In genomic region chr5:149658299-149658698, GRCh38 we compare ENCODE assay signal across 22 cellular contexts.
DNase-seq lines count a peak whose midpoint lies in the region; ATAC-seq and TF ChIP-seq lines count a peak whose summit lies in the region.
"Had no signal": no experiment of that assay in that cellular context is flagged by ENCODE, and none has a peak within 500 bp of the region (broad histone marks: within the 10 kb centered on the region; RNA-seq: fewer than 3 reads in every experiment).

No MANE protein-coding gene starts in this region.

- no peak overlapping the region for H3K4me3 Mint-ChIP-seq in endodermal cell
- H3K4me3 Mint-ChIP-seq: CD4-positive, alpha-beta T cell had no signal

- H3K9me3 ChIP-seq in endodermal cell (ENCODE audit: control insufficient read depth, low read length) (no peaks in the 10 kb centered on the region), stomach (peaks cover 0 to 10% (median 2%) of the 10 kb centered on the region in 4 donors), uterus (no peaks in the 10 kb centered on the region)
- H3K9me3 ChIP-seq: SJCRH30 had no signal

- peak; percentile 43 for DNase-seq in endodermal cell
- no peak for DNase-seq in left cardiac atrium
- DNase-seq in mesenteric fat pad (ENCODE audit: low spot score) = peak; percentile 53
- peak; percentile 63 for DNase-seq in stomach
- no peak for DNase-seq in uterus
- DNase-seq in activated effector memory CD4-positive, alpha-beta T cell treated with Interleukin-2 at 50 U/mL for 16 hours = no peak
- DNase-seq in NCI-H187 (lab: John Stamatoyannopoulos, UW) = no peak
- DNase-seq: AML-193; CD4-positive, alpha-beta T cell; IMR-90; KG1; MG63; NCI-H1105 treated with DMSO at 0.1 percent for 48 hours; NCI-H146; NCI-H2029; NCI-H526 treated with DMSO at 0.1 percent for 48 hours; SJCRH30 had no signal

- H3K4me3 ChIP-seq in endodermal cell (ENCODE audit: low read length) (no peak overlapping the region), stomach (no peak overlapping the region), uterus (no peak overlapping the region)
- H3K4me3 ChIP-seq: BLaER1 treated with 17β-estradiol and CSF1 and Interleukin-3, amounts not matched to agents 10 nM and 100 nM; MG63; SJCRH30 had no signal

- H3K27ac Mint-ChIP-seq in endodermal cell = no peak overlapping the region
- H3K27ac Mint-ChIP-seq: CD4-positive, alpha-beta T cell had no signal

- no peaks in the 10 kb centered on the region for H3K4me1 ChIP-seq in endodermal cell (ENCODE audit: control insufficient read depth, insufficient read depth, low read length)
- peaks cover 5 to 20% (median 12%) of the 10 kb centered on the region in 4 donors for H3K4me1 ChIP-seq in stomach
- H3K4me1 ChIP-seq in uterus = no peaks in the 10 kb centered on the region
- H3K4me1 ChIP-seq: SJCRH30 had no signal

- H3K9ac ChIP-seq in endodermal cell (ENCODE audit: extremely low read depth, low read length, poor library complexity, severe bottlenecking) = no peak overlapping the region
- H3K9ac ChIP-seq: BLaER1 treated with 17β-estradiol and CSF1 and Interleukin-3, amounts not matched to agents 10 nM and 100 nM had no signal

- H3K36me3 Mint-ChIP-seq in endodermal cell (ENCODE audit: low read depth) = no peaks in the 10 kb centered on the region

- H3K9me3 Mint-ChIP-seq in endodermal cell = no peaks in the 10 kb centered on the region
- H3K9me3 Mint-ChIP-seq: CD4-positive, alpha-beta T cell had no signal

- H3K27me3 ChIP-seq in endodermal cell (ENCODE audit: control insufficient read depth, insufficient read depth, low read length, poor library complexity, severe bottlenecking) (no peaks in the 10 kb centered on the region), stomach (no peaks in the 10 kb centered on the region), uterus (no peaks in the 10 kb centered on the region)
- H3K27me3 ChIP-seq: BLaER1 treated with 17β-estradiol and CSF1 and Interleukin-3, amounts not matched to agents 10 nM and 100 nM; SJCRH30 had no signal

- peaks cover 8% of the 10 kb centered on the region for H3K4me1 Mint-ChIP-seq in endodermal cell

- no peaks in the 10 kb centered on the region for H3K27me3 Mint-ChIP-seq in endodermal cell (ENCODE audit: insufficient read depth)

- TF ChIP-seq POLR2A in stomach (IDR thresholded peaks at IDR 0.05) (no peak), uterus (IDR thresholded peaks at IDR 0.05) (no peak)

- intact Hi-C loops in left cardiac atrium (cut with DNase I) (loop anchor here (5.0 to 10.0 kb wide), 4 partner anchors 67 to 169 kb away; partner anchors contain the start of gene PPARGC1B (in 1 of the 2)), stomach (cut with DNase I; ENCODE audit: low total_unique reads) (no loop called here), uterus (cut with DNase I; ENCODE audit: low total_unique reads) (no loop called here)

- ATAC-seq in left cardiac atrium (peak; percentile 81 to 89), GM19397 (IDR thresholded peaks at IDR 0.05; ENCODE audit: unreplicated experiment) (no peak)
- ATAC-seq: Panc1, SK-N-SH treated with all-trans-retinoic acid at 6 μM for 48 hours had no signal

- H3K36me3 ChIP-seq in endodermal cell (ENCODE audit: control insufficient read depth, insufficient read depth, low read length) (no peaks in the 10 kb centered on the region), stomach (no peaks in the 10 kb centered on the region), uterus (no peaks in the 10 kb centered on the region)
- H3K36me3 ChIP-seq: BLaER1 treated with 17β-estradiol and CSF1 and Interleukin-3, amounts not matched to agents 10 nM and 100 nM; MG63; SJCRH30 had no signal

- TF ChIP-seq CTCF in endodermal cell (conservative IDR thresholded peaks at IDR 0.05) (no peak), stomach (IDR thresholded peaks at IDR 0.05) (no peak), uterus (IDR thresholded peaks at IDR 0.05) (no peak)

- 97 to 100% methylated on average over 1 of the region's 1 CpG for WGBS in endodermal cell (ENCODE audit: insufficient coverage in 1 of 2, insufficient read length in 1 of 2), 2 experiments
- WGBS in stomach, 5 donors = 28 to 63% (median 48%) methylated on average over 1 of the region's 1 CpG

- H3K27ac ChIP-seq in endodermal cell (ENCODE audit: low read depth, low read length) = no peak overlapping the region
- peak overlapping the region; percentile 40 to 70 (median 61) for H3K27ac ChIP-seq in stomach
- no peak overlapping the region for H3K27ac ChIP-seq in uterus
- H3K27ac ChIP-seq: BLaER1 treated with 17β-estradiol and CSF1 and Interleukin-3, amounts not matched to agents 10 nM and 100 nM; RWPE1; SJCRH30 had no signal

- no peak for TF ChIP-seq EP300 in stomach (IDR thresholded peaks at IDR 0.05)

Comparison
In these comparisons a context has a peak if more than half of its experiments do, and no peak if none do; other contexts are left out.
1. DNase-seq: peak in endodermal cell (single experiment), mesenteric fat pad (single experiment) and stomach (single experiment); none in left cardiac atrium (single experiment), uterus (0 of 2), activated effector memory CD4-positive, alpha-beta T cell treated with Interleukin-2 at 50 U/mL for 16 hours (single experiment) and NCI-H187 (0 of 2).
2. H3K27ac ChIP-seq: peak in stomach (5 of 5); none in endodermal cell (single experiment) and uterus (0 of 2).
3. intact Hi-C loops: an anchor here in left cardiac atrium (5.0 to 10.0 kb wide); none called in stomach and uterus.